ENCODE assay signal across 2 cellular contexts in the genomic region with DNA sequence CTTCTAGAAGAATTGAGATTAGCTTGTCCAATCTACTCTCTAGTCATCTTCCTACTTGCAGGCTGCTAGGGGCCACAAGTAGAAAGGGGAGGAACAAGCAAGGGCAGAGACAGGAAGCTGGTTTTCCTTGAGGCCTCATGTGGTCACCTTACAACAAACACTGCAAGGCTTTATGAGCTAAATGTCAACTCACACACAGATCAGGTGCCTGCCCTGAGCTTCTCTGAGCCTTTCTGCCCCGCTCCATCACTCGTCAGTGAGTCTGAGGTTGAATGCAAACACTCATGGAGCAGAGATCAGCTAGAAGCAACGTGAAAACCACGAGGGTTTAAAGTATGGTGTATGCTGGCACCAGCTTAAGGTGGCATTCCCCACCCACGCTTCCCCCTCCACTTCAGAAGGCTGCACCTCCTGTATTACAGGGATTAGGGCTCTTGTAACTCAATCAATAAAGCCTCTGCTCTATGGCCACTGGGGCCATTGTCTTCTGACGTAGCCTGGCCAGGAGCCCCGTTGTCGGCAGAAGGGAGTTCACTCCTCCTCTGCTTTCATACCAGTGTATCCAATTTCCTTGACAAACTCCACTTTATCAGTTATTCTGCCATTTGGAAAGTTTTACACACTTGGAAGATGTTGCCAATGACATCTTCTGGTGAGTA.
TF ChIP-seq lines count a peak whose summit lies in the region.

No MANE protein-coding gene starts in this region.

TF ChIP-seq in IMR-90, 13 proteins besides CTCF, POLR2A, EP300 and RAD21:
- no peak for TF ChIP-seq FOS (IDR thresholded peaks at IDR 0.05; ENCODE audit: low read depth, low read length)

TF ChIP-seq in GM12891, 5 proteins besides CTCF, POLR2A, EP300 and RAD21:
- TF ChIP-seq TAF1 (IDR thresholded peaks at IDR 0.05; ENCODE audit: low read depth, low read length) (no peak), POU2F2 (IDR thresholded peaks at IDR 0.05; ENCODE audit: low read depth, low read length) (no peak), SPI1 (IDR thresholded peaks at IDR 0.05; ENCODE audit: low read depth, low read length) (no peak), POLR2AphosphoS5 (IDR thresholded peaks at IDR 0.05; ENCODE audit: low read depth, low read length) (no peak), PAX5 (IDR thresholded peaks at IDR 0.05; ENCODE audit: insufficient read depth, low read length, severe bottlenecking) (no peak)
